In genomic region chr16:73015612-73016487, GRCh38 we compare ENCODE assay signal across 9 cellular contexts. TPM values are rescaled to one million over a fixed set of nuclear protein-coding genes. Genes with fewer than 3 reads are reported as not detected.
DNase-seq lines count a peak whose midpoint lies in the region; ATAC-seq and TF ChIP-seq lines count a peak whose summit lies in the region.
"Had no signal": no experiment of that assay in that cellular context is flagged by ENCODE, and none has a peak within 500 bp of the region (broad histone marks: within the 10 kb centered on the region; RNA-seq: fewer than 3 reads in every experiment).

No MANE protein-coding gene starts in this region.

- H3K9me3 ChIP-seq in body of pancreas (no peaks in the 10 kb centered on the region), transverse colon (no peaks in the 10 kb centered on the region)

- peak; percentile 23 for DNase-seq in SKM-1 treated with dmso at 0.1 percent for 144 hours (lab: John Stamatoyannopoulos, UW; ENCODE audit: unreplicated experiment)
- DNase-seq in SKM-1 (lab: John Stamatoyannopoulos, UW; ENCODE audit: unreplicated experiment) = no peak
- peak; percentile 85 to 94 (median 88) for DNase-seq in body of pancreas
- DNase-seq in transverse colon = peak; percentile 14
- DNase-seq in HCEC 1CT = no peak
- DNase-seq in GF-D8 (lab: John Stamatoyannopoulos, UW) = no peak
- no peak for DNase-seq in stimulated activated naive CD4-positive, alpha-beta T cell (lab: John Stamatoyannopoulos, UW)

- peak overlapping the region; percentile 78 to 90 (median 87) for H3K27ac ChIP-seq in body of pancreas
- peak overlapping the region; percentile 60 to 71 (median 66) for H3K27ac ChIP-seq in transverse colon
- H3K27ac ChIP-seq: SK-N-MC had no signal

- H3K27me3 ChIP-seq in body of pancreas (no peaks in the 10 kb centered on the region), transverse colon (no peaks in the 10 kb centered on the region)

- intact Hi-C loops in body of pancreas (cut with DNase I) = no loop called here
- intact Hi-C loops in transverse colon (cut with DNase I; ENCODE audit: low total_unique reads) = no loop called here

- TF ChIP-seq POLR2A in body of pancreas (IDR thresholded peaks at IDR 0.05) (peak in 1 of 3 donors; percentile 17), transverse colon (IDR thresholded peaks at IDR 0.05) (no peak)

- H3K4me3 ChIP-seq in body of pancreas (no peak overlapping the region), transverse colon (no peak overlapping the region)
- H3K4me3 ChIP-seq: SK-N-MC had no signal

- no peak for TF ChIP-seq EP300 in transverse colon (IDR thresholded peaks at IDR 0.05; ENCODE audit: low read depth)

- H3K36me3 ChIP-seq in body of pancreas (replicated peaks in 1 of 2; ENCODE audit: insufficient read depth in 1 of 2, low read depth in 2 of 2) = no peaks in the 10 kb centered on the region
- H3K36me3 ChIP-seq in transverse colon = no peaks in the 10 kb centered on the region

- TF ChIP-seq CTCF in body of pancreas (IDR thresholded peaks at IDR 0.05) = no peak
- no peak for TF ChIP-seq CTCF in transverse colon (IDR thresholded peaks at IDR 0.05)

- in situ Hi-C loops in transverse colon (cut with MboI; ENCODE audit: low pct_ligation_motif_present in 1 of 4, low pct_unique_long_range_greater_than_20kb in 1 of 4, low sequenced_read_pairs in 3 of 4) = no loop called here

- 43 to 48% methylated on average over 10 to 17 of the region's 18 CpGs for WGBS in body of pancreas, 2 donors
- 22 to 72% methylated on average over 4 to 18 of the region's 18 CpGs for WGBS in transverse colon (ENCODE audit: low coverage in 1 of 2), 2 donors

- ATAC-seq in HG03159 (IDR thresholded peaks at IDR 0.05; ENCODE audit: unreplicated experiment) (peak; percentile 80), body of pancreas (peak; percentile 65)

- H3K4me1 ChIP-seq in body of pancreas (peaks cover 62% of the 10 kb centered on the region), transverse colon (peaks cover 24 to 49% (median 36%) of the 10 kb centered on the region in 4 donors)

RNA-seq across cellular contexts. Expression of gene ZFHX3, which starts 32.1 kb away (rescaled TPM):
- 10 to 100 TPM; 22.4 to 24.6 TPM for total RNA-seq in body of pancreas
- total RNA-seq in transverse colon = 10 to 100 TPM; 12.3 to 23.7 (median 15.3) TPM

Comparison
In these comparisons a context has a peak if more than half of its experiments do, and no peak if none do; other contexts are left out.
1. DNase-seq: peak in SKM-1 treated with dmso at 0.1 percent for 144 hours (single experiment), body of pancreas (4 of 4) and transverse colon (single experiment); none in SKM-1 (single experiment), HCEC 1CT (single experiment), GF-D8 (single experiment) and stimulated activated naive CD4-positive, alpha-beta T cell (0 of 6).